9 cellular contexts compared by ENCODE assay signal in genomic region chr9:137256362-137256761, GRCh38. TPM values are rescaled to one million over a fixed set of nuclear protein-coding genes. Genes with fewer than 3 reads are reported as not detected.
DNase-seq lines count a peak whose midpoint lies in the region; ATAC-seq and TF ChIP-seq lines count a peak whose summit lies in the region.
"Had no signal": no experiment of that assay in that cellular context is flagged by ENCODE, and none has a peak within 500 bp of the region (broad histone marks: within the 10 kb centered on the region; RNA-seq: fewer than 3 reads in every experiment).

No MANE protein-coding gene starts in this region.

- H3K27ac Mint-ChIP-seq in CD14-positive monocyte = peak overlapping the region in 3 of 7 donors; percentile 13 to 37 (median 28)
- no peak overlapping the region for H3K27ac Mint-ChIP-seq in neural progenitor cell

- H3K9me3 Mint-ChIP-seq in CD14-positive monocyte (no peaks in the 10 kb centered on the region), neural progenitor cell (no peaks in the 10 kb centered on the region)

- peaks cover 15 to 35% of the 10 kb centered on the region in 2 donors for H3K36me3 Mint-ChIP-seq in CD14-positive monocyte
- H3K36me3 Mint-ChIP-seq in neural progenitor cell = peaks cover 9% of the 10 kb centered on the region

- H3K36me3 ChIP-seq in MM.1S (replicated peaks; ENCODE audit: insufficient read depth, low read length) (peaks cover 4% of the 10 kb centered on the region; the same call in 1 of the 2 replicates), duodenal mucosa (ENCODE audit: control insufficient read depth in 1 of 2, insufficient read depth in 2 of 2, low read length in 2 of 2) (peaks cover 5 to 21% of the 10 kb centered on the region in 2 donors), neural progenitor cell (no peaks in the 10 kb centered on the region)

- H3K79me2 ChIP-seq in MM.1S (ENCODE audit: low read length) (peaks cover 24% of the 10 kb centered on the region), neural progenitor cell (ENCODE audit: low read depth) (peaks cover 20% of the 10 kb centered on the region)

- intact Hi-C loops in CD14-positive monocyte (cut with micrococcal nuclease) = no loop called here

- H4K20me1 ChIP-seq in MM.1S (ENCODE audit: insufficient read depth, low read length) (no peaks in the 10 kb centered on the region), neural progenitor cell (ENCODE audit: low read depth) (peaks cover 19% of the 10 kb centered on the region)

- H3F3A ChIP-seq in MM.1S (ENCODE audit: insufficient read depth, low read length) (peaks cover 8% of the 10 kb centered on the region), neural progenitor cell (ENCODE audit: low read depth) (peaks cover 18% of the 10 kb centered on the region)

- no peaks in the 10 kb centered on the region for H3K9me2 ChIP-seq in MM.1S (replicated peaks; ENCODE audit: insufficient read depth, low read length)

- H3K27ac ChIP-seq in MM.1S (ENCODE audit: low read length) (no peak overlapping the region), duodenal mucosa (ENCODE audit: low read depth, low read length) (no peak overlapping the region), neural progenitor cell (no peak overlapping the region)

- H3K4me2 ChIP-seq in MM.1S (ENCODE audit: low read depth, low read length) (peak overlapping the region; percentile 97), neural progenitor cell (peak overlapping the region; percentile 99)

- H3K4me3 ChIP-seq in MM.1S (ENCODE audit: low read length) (peak overlapping the region; percentile 94), duodenal mucosa (ENCODE audit: low read depth in 1 of 2, low read length in 2 of 2) (peak overlapping the region; percentile 84 to 93), neural progenitor cell (peak overlapping the region; percentile 99)

- H3K27me3 Mint-ChIP-seq in CD14-positive monocyte (ENCODE audit: low read depth in 3 of 3) (peaks cover 0 to 6% (median 6%) of the 10 kb centered on the region in 3 donors), neural progenitor cell (ENCODE audit: insufficient read depth, low read depth) (peaks cover 9% of the 10 kb centered on the region)

- H3K4me1 ChIP-seq in MM.1S (ENCODE audit: low read length) = peaks cover 10% of the 10 kb centered on the region; the same call in 1 of the 2 replicates
- H3K4me1 ChIP-seq in duodenal mucosa (ENCODE audit: control insufficient read depth in 1 of 2, insufficient read depth in 2 of 2, low read length in 2 of 2) = peaks cover 21 to 33% of the 10 kb centered on the region in 2 donors
- peaks cover 25% of the 10 kb centered on the region for H3K4me1 ChIP-seq in neural progenitor cell

- no peak overlapping the region for H2AFZ ChIP-seq in MM.1S (ENCODE audit: low read length)
- no peak overlapping the region for H2AFZ ChIP-seq in neural progenitor cell (replicated peaks)

- DNase-seq in CD14-positive monocyte (ENCODE audit: low spot score) = no peak
- no peak for DNase-seq in MM.1S
- DNase-seq in neural progenitor cell (ENCODE audit: low spot score) = no peak
- DNase-seq in SKM-1 treated with dmso at 0.1 percent for 144 hours (lab: John Stamatoyannopoulos, UW; ENCODE audit: unreplicated experiment) = no peak
- DNase-seq in superior temporal gyrus (ENCODE audit: extremely low spot score) = no peak
- DNase-seq: activated CD4-positive, alpha-beta T cell treated with anti-CD3 and anti-CD28 coated beads for 4 hours had no signal

- H3K4me1 Mint-ChIP-seq in CD14-positive monocyte (peaks cover 18% of the 10 kb centered on the region), neural progenitor cell (peaks cover 20% of the 10 kb centered on the region)

- ATAC-seq in GM18511 (IDR thresholded peaks at IDR 0.05; ENCODE audit: unreplicated experiment) (no peak), GM21360 (IDR thresholded peaks at IDR 0.05; ENCODE audit: unreplicated experiment) (no peak)

- TF ChIP-seq CTCF in CD14-positive monocyte (IDR thresholded peaks at IDR 0.05) = no peak
- no peak for TF ChIP-seq CTCF in MM.1S (IDR thresholded peaks at IDR 0.05; ENCODE audit: low read length)
- TF ChIP-seq CTCF in neural progenitor cell (IDR thresholded peaks at IDR 0.05) = no peak

- H3K4me3 Mint-ChIP-seq in CD14-positive monocyte = peak overlapping the region; percentile 87 to 91
- peak overlapping the region; percentile 90 for H3K4me3 Mint-ChIP-seq in neural progenitor cell

- H3K9ac ChIP-seq in MM.1S (ENCODE audit: low read length) (peak overlapping the region; percentile 81; the same call in 1 of the 2 replicates), duodenal mucosa (ENCODE audit: low read depth in 1 of 2, low read length in 2 of 2) (peak overlapping the region; percentile 65 to 85), neural progenitor cell (no peak overlapping the region)

- no peaks in the 10 kb centered on the region for H3K27me3 ChIP-seq in MM.1S (replicated peaks; ENCODE audit: insufficient read depth, low read length)
- no peaks in the 10 kb centered on the region for H3K27me3 ChIP-seq in duodenal mucosa (ENCODE audit: control insufficient read depth in 1 of 2, insufficient read depth in 2 of 2, low read length in 2 of 2)
- peaks cover 6% of the 10 kb centered on the region for H3K27me3 ChIP-seq in neural progenitor cell

- H3K9me3 ChIP-seq in MM.1S (replicated peaks; ENCODE audit: insufficient read depth, low read length) = no peaks in the 10 kb centered on the region
- H3K9me3 ChIP-seq in duodenal mucosa (ENCODE audit: control insufficient read depth in 1 of 2, low read length in 2 of 2) = no peaks in the 10 kb centered on the region
- H3K9me3 ChIP-seq in neural progenitor cell (ENCODE audit: low read depth) = no peaks in the 10 kb centered on the region

RNA-seq across cellular contexts. Expression of gene NELFB, which starts 1.2 kb away (rescaled TPM):
- polyA plus RNA-seq in CD14-positive monocyte = 10 to 100 TPM; 17.3 to 18.8 TPM
- 35.2 and 76.1 TPM in 2 replicates for total RNA-seq in neural progenitor cell (ENCODE audit: low replicate concordance)

RNA-seq across cellular contexts. Expression of gene STPG3, which starts 5.3 kb away (rescaled TPM):
- not detected for polyA plus RNA-seq in CD14-positive monocyte
- not detected in 2 replicates for total RNA-seq in neural progenitor cell (ENCODE audit: low replicate concordance)

RNA-seq across cellular contexts. Expression of gene TUBB4B, which starts 15.3 kb away (rescaled TPM):
- 10 to 100 TPM; 58.1 to 70.8 TPM for polyA plus RNA-seq in CD14-positive monocyte
- total RNA-seq in neural progenitor cell (ENCODE audit: low replicate concordance) = 183 and 367 TPM in 2 replicates

RNA-seq across cellular contexts. Expression of gene TOR4A, which starts 21.2 kb away (rescaled TPM):
- 10 to 100 TPM; 13.7 to 15.4 TPM for polyA plus RNA-seq in CD14-positive monocyte
- 0.39 and 2.8 TPM in 2 replicates for total RNA-seq in neural progenitor cell (ENCODE audit: low replicate concordance)

RNA-seq across cellular contexts. Expression of gene SLC34A3, which starts 25.7 kb away (rescaled TPM):
- polyA plus RNA-seq in CD14-positive monocyte = not detected
- total RNA-seq in neural progenitor cell (ENCODE audit: low replicate concordance) = not detected in 2 replicates
